8 cellular contexts compared by ENCODE assay signal in the genomic region with DNA sequence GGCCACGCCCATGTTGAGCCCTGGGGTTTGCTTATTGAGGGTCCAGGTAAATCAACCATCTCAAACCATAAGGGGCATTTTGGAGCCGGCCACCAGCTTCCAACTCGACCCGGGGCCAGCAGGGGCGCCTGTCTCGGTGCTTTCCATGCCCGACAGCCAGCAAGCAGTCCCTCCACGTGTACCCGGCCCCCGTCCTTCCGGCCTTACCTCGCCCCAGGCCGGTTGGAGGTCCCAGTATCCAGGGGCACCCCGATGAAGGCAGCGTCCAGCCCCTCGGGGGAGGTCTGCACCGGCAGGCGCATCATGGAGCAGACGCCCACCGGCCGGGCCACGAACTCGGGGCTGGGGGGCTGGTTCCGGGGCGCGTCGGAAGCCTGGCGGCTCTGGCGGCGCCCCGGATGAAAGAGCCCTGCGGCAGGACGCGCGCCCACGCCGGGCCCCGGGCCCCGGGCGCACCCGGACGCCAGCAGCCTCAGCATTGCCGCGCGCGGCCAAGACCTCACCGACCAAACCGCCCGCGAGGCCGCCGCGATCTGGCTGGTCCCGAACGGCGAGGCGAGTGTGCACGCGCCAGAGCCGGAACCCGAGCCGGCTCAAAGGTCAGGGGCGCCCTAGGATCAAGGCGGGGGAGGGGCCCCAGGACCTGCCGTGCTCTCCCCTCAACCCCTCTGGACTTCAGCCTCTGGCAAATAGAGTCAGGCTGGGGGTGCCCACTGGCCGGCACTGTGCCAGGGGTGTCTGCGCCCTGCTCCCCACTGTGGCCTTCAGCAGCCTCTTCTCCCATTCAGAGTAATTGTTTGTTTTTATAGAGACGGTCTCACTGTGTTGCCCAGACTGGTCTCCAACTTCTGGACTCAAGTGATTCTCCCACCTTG. TPM values are rescaled to one million over a fixed set of nuclear protein-coding genes. Genes with fewer than 3 reads are reported as not detected.
DNase-seq lines count a peak whose midpoint lies in the region; ATAC-seq and TF ChIP-seq lines count a peak whose summit lies in the region.

A gene with protein sequence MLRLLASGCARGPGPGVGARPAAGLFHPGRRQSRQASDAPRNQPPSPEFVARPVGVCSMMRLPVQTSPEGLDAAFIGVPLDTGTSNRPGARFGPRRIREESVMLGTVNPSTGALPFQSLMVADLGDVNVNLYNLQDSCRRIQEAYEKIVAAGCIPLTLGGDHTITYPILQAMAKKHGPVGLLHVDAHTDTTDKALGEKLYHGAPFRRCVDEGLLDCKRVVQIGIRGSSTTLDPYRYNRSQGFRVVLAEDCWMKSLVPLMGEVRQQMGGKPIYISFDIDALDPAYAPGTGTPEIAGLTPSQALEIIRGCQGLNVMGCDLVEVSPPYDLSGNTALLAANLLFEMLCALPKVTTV (minus strand): TSS at position 563 of the 875 bp plus-strand sequence. CDS start 84 bp downstream, at position 479.

- DNase-seq in NCI-H1092 treated with DMSO at 0.1 percent for 48 hours (lab: John Stamatoyannopoulos, UW) (peak; percentile 25), NCI-H1092 (lab: John Stamatoyannopoulos, UW) (no peak), right lobe of liver (peak; percentile 76 to 89 (median 85)), SJCRH30 (no peak)
- DNase-seq in central memory CD4-positive, alpha-beta T cell, result peak; percentile 43
- peak; percentile 27 to 37 for DNase-seq in stimulated activated CD8-positive, alpha-beta memory T cell treated with anti-CD3 and anti-CD28 coated beads, Interleukin-15, amount 100 ng/mL, for 4 hours (ENCODE audit: low read depth in 2 of 2)

- H3K36me3 ChIP-seq in right lobe of liver (no peaks in the 10 kb centered on the region), SJCRH30 (no peaks in the 10 kb centered on the region)

- H3K27ac ChIP-seq in right lobe of liver (peak within 1 kb of the TSS; percentile 47 to 78 (median 75)), SJCRH30 (no peak within 1 kb of the TSS)

- no peaks in the 10 kb centered on the region for H3K27me3 ChIP-seq in right lobe of liver
- no peaks in the 10 kb centered on the region for H3K27me3 ChIP-seq in SJCRH30

- 4% methylated on average over 3 of the region's 68 CpGs for WGBS in right lobe of liver (ENCODE audit: insufficient coverage, low coverage, low lambda C conversion rate, missing lambda C conversion rate)

- TF ChIP-seq POLR2A in right lobe of liver (IDR thresholded peaks at IDR 0.05), result peak; percentile 78

- H3K9me3 ChIP-seq in right lobe of liver (no peaks in the 10 kb centered on the region), SJCRH30 (replicated peaks) (no peaks in the 10 kb centered on the region)

- H3K4me1 ChIP-seq in right lobe of liver (peaks cover 0 to 25% (median 6%) of the 10 kb centered on the region in 4 donors), SJCRH30 (peaks cover 6% of the 10 kb centered on the region)

- ATAC-seq in HG03442 (IDR thresholded peaks at IDR 0.05; ENCODE audit: unreplicated experiment) (peak; percentile 46), right lobe of liver (peak; percentile 89 to 96 (median 91))

- intact Hi-C loops in right lobe of liver (cut with DNase I), result no loop called here

- TF ChIP-seq CTCF in WI38 (IDR thresholded peaks at IDR 0.05; ENCODE audit: low read depth, low read length) (peak; percentile 28; the same call in 1 of the 2 replicates), right lobe of liver (IDR thresholded peaks at IDR 0.05) (peak in 3 of 4 donors; percentile 9 to 21 (median 13))

- H3K4me3 ChIP-seq in WI38 (ENCODE audit: low read depth, low read length), result peak within 1 kb of the TSS; percentile 31
- H3K4me3 ChIP-seq in right lobe of liver, result peak within 1 kb of the TSS; percentile 57 to 79 (median 69)
- H3K4me3 ChIP-seq in SJCRH30, result no peak within 1 kb of the TSS

RNA-seq across cellular contexts. Expression of the gene that starts here (rescaled TPM):
- 10 to 100 TPM; 49.4 to 79.9 (median 66.1) TPM for total RNA-seq in right lobe of liver
- total RNA-seq in SJCRH30 (2014; rRNA removed; shearing (Covaris generic)), result not detected in 2 replicates

Comparison
In these comparisons a context has a peak if more than half of its experiments do, and no peak if none do; other contexts are left out.
1. RNA of the gene that starts here (total RNA-seq): 49.4 to 79.9 TPM in right lobe of liver; not detected in SJCRH30; every median in the first group is over 10 times any median in the second.
2. DNase-seq: peak in NCI-H1092 treated with DMSO at 0.1 percent for 48 hours (single experiment), central memory CD4-positive, alpha-beta T cell (single experiment), right lobe of liver (3 of 3) and stimulated activated CD8-positive, alpha-beta memory T cell treated with anti-CD3 and anti-CD28 coated beads, Interleukin-15, amount 100 ng/mL, for 4 hours (2 of 2); none in NCI-H1092 (single experiment) and SJCRH30 (0 of 2).